ENCODE assay signal across 22 cellular contexts in the genomic region with DNA sequence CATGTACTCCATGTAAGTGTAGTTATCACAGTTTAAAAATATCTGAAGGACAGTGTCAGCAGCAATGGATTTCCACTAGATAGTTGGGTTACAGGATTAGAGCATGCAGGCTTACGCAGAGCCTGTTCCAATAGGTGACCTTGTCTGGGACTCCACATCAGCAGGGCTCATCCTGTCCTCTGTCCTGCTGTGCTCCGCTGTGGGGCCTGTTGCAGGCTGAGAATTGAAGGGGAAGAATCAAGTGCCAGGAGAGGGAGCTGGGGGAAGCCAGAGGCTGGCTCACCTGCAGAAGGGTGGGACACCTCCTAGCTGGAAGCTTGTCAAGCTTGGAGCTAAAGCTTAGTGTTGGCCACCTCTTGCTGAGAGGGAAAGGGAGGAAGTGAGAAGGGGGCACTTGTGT.
A peak's percentile ranks its signal among the peaks of the same experiment; 100 is the strongest.
DNase-seq lines count a peak whose midpoint lies in the region; ATAC-seq and TF ChIP-seq lines count a peak whose summit lies in the region.
"Had no signal": no experiment of that assay in that cellular context is flagged by ENCODE, and none has a peak within 500 bp of the region (broad histone marks: within the 10 kb centered on the region; RNA-seq: fewer than 3 reads in every experiment).

No MANE protein-coding gene starts in this region.

- intact Hi-C loops in natural killer cell (cut with micrococcal nuclease): loop anchor here (5.0 kb wide), 1 partner anchor 56 kb away; no protein-coding TSS in a partner anchor
- intact Hi-C loops in MCF 10A (cut with micrococcal nuclease): no loop called here

- peaks cover 77 to 82% of the 10 kb centered on the region in 2 donors for H3K4me1 Mint-ChIP-seq in natural killer cell
- H3K4me1 Mint-ChIP-seq in natural killer cell treated with Interleukin-12 subunit alpha and Interleukin-12 subunit beta and Interleukin-15 and Interleukin-18, amount 100 ng/mL, for 72 hours (ENCODE audit: low read depth in 2 of 2): peaks cover 55 to 66% of the 10 kb centered on the region in 2 donors
- peaks cover 18% of the 10 kb centered on the region for H3K4me1 Mint-ChIP-seq in chondrocyte (ENCODE audit: low read depth)
- peaks cover 15% of the 10 kb centered on the region for H3K4me1 Mint-ChIP-seq in neural progenitor cell
- peaks cover 25% of the 10 kb centered on the region for H3K4me1 Mint-ChIP-seq in MCF 10A (ENCODE audit: insufficient read depth, unreplicated experiment)
- H3K4me1 Mint-ChIP-seq: nephron had no signal

- H3K27me3 Mint-ChIP-seq in natural killer cell (ENCODE audit: low read depth in 2 of 2): no peaks in the 10 kb centered on the region
- H3K27me3 Mint-ChIP-seq in natural killer cell treated with Interleukin-12 subunit alpha and Interleukin-12 subunit beta and Interleukin-15 and Interleukin-18, amount 100 ng/mL, for 72 hours: no peaks in the 10 kb centered on the region
- no peaks in the 10 kb centered on the region for H3K27me3 Mint-ChIP-seq in chondrocyte (ENCODE audit: low read depth)
- H3K27me3 Mint-ChIP-seq in neural progenitor cell (ENCODE audit: insufficient read depth, low read depth): peaks cover 2% of the 10 kb centered on the region
- H3K27me3 Mint-ChIP-seq in MCF 10A (ENCODE audit: insufficient read depth, unreplicated experiment): no peaks in the 10 kb centered on the region
- H3K27me3 Mint-ChIP-seq: activated naive CD4-positive, alpha-beta T cell treated with anti-CD3 and anti-CD28 coated beads, Interleukin-2, amount 10 ng/mL, durations not matched to agents 7 days and 5 days; T-helper 17 cell had no signal

- no peaks in the 10 kb centered on the region for H3K9me3 ChIP-seq in neural progenitor cell (ENCODE audit: low read depth)
- H3K9me3 ChIP-seq: BLaER1 had no signal

- H3K79me2 ChIP-seq in neural progenitor cell (ENCODE audit: low read depth): no peaks in the 10 kb centered on the region
- H3K79me2 ChIP-seq: parathyroid adenoma had no signal

- POLR2A ChIA-PET in MCF 10A (lab: Yijun Ruan, JAX): no interaction called here

- H3K36me3 Mint-ChIP-seq in natural killer cell (peaks cover 2% of the 10 kb centered on the region), chondrocyte (ENCODE audit: low read depth) (peaks cover 1% of the 10 kb centered on the region), neural progenitor cell (no peaks in the 10 kb centered on the region), MCF 10A (ENCODE audit: insufficient read depth, unreplicated experiment) (no peaks in the 10 kb centered on the region)
- H3K36me3 Mint-ChIP-seq in natural killer cell treated with Interleukin-12 subunit alpha and Interleukin-12 subunit beta and Interleukin-15 and Interleukin-18, amount 100 ng/mL, for 72 hours: peaks cover under 1% of the 10 kb centered on the region

- DNase-seq in natural killer cell (no peak), chondrocyte (ENCODE audit: low spot score) (peak; percentile 39), neural progenitor cell (ENCODE audit: low spot score) (no peak), coronary artery (ENCODE audit: low spot score) (no peak), DMS 273 (lab: John Stamatoyannopoulos, UW; ENCODE audit: unreplicated experiment) (no peak), MCF 10A (ENCODE audit: unreplicated experiment) (no peak), NAMALWA (ENCODE audit: low spot score) (no peak)
- no peak for DNase-seq in natural killer cell treated with Interleukin-12 subunit alpha and Interleukin-12 subunit beta and Interleukin-15 and Interleukin-18, amount 100 ng/mL, for 72 hours (ENCODE audit: low spot score)
- DNase-seq: activated CD4-positive, alpha-beta T cell treated with anti-CD3 and anti-CD28 coated beads for 4 hours; activated naive CD4-positive, alpha-beta T cell treated with anti-CD3 and anti-CD28 coated beads, Interleukin-2, amount 10 ng/mL, durations not matched to agents 7 days and 5 days; activated T-cell treated with anti-CD3 and anti-CD28 coated beads, Interleukin-2, amount 50 U/mL, for 72 hours; DND-41; heart left ventricle; midbrain; NCI-H1694; NCI-H524; T-helper 17 cell had no signal

- H3K27ac Mint-ChIP-seq in natural killer cell: peak overlapping the region; percentile 10 to 71
- no peak overlapping the region for H3K27ac Mint-ChIP-seq in natural killer cell treated with Interleukin-12 subunit alpha and Interleukin-12 subunit beta and Interleukin-15 and Interleukin-18, amount 100 ng/mL, for 72 hours
- H3K27ac Mint-ChIP-seq in chondrocyte (ENCODE audit: unreplicated experiment): no peak overlapping the region
- no peak overlapping the region for H3K27ac Mint-ChIP-seq in neural progenitor cell
- H3K27ac Mint-ChIP-seq in MCF 10A (ENCODE audit: low read depth, unreplicated experiment): no peak overlapping the region
- H3K27ac Mint-ChIP-seq: activated naive CD4-positive, alpha-beta T cell treated with anti-CD3 and anti-CD28 coated beads, Interleukin-2, amount 10 ng/mL, durations not matched to agents 7 days and 5 days; activated T-cell treated with anti-CD3 and anti-CD28 coated beads, Interleukin-2, amount 50 U/mL, for 72 hours; nephron; T-helper 17 cell had no signal

- no TSS peak for BruUV-seq in MCF 10A (replicated peaks; lab: Mats Ljungman, UMichigan)

- no peaks in the 10 kb centered on the region for H3K27me3 ChIP-seq in neural progenitor cell
- H3K27me3 ChIP-seq: BLaER1, heart left ventricle had no signal

- H2AFZ ChIP-seq in neural progenitor cell (replicated peaks): no peak overlapping the region
- H2AFZ ChIP-seq: parathyroid adenoma had no signal

- no peak overlapping the region for H3K4me3 ChIP-seq in neural progenitor cell
- H3K4me3 ChIP-seq in coronary artery: no peak overlapping the region
- H3K4me3 ChIP-seq: BLaER1, heart left ventricle, SK-N-MC had no signal

- H3K27ac ChIP-seq in neural progenitor cell (peak overlapping the region; percentile 4), coronary artery (peak overlapping the region in 1 of 2 donors; percentile 6)
- H3K27ac ChIP-seq: BLaER1, epithelial cell of prostate, parathyroid adenoma, SK-N-MC had no signal

- H3K4me3 Mint-ChIP-seq in natural killer cell (peak overlapping the region; percentile 6), chondrocyte (ENCODE audit: unreplicated experiment) (no peak overlapping the region), neural progenitor cell (no peak overlapping the region), MCF 10A (ENCODE audit: unreplicated experiment) (no peak overlapping the region)
- no peak overlapping the region for H3K4me3 Mint-ChIP-seq in natural killer cell treated with Interleukin-12 subunit alpha and Interleukin-12 subunit beta and Interleukin-15 and Interleukin-18, amount 100 ng/mL, for 72 hours
- H3K4me3 Mint-ChIP-seq: activated naive CD4-positive, alpha-beta T cell treated with anti-CD3 and anti-CD28 coated beads, Interleukin-2, amount 10 ng/mL, durations not matched to agents 7 days and 5 days; activated T-cell treated with anti-CD3 and anti-CD28 coated beads, Interleukin-2, amount 50 U/mL, for 72 hours; nephron; T-helper 17 cell had no signal

- H3K4me2 ChIP-seq in neural progenitor cell: peak overlapping the region; percentile 36
- H3K4me2 ChIP-seq: BLaER1 had no signal

- CTCF ChIA-PET in MCF 10A (lab: Yijun Ruan, JAX): interaction anchor here (0.6 to 1.7 kb wide), 5 partner anchors 42 to 232 kb away, joined by 3 to 5 read pairs (median 3); no protein-coding TSS in a partner anchor

- no peak for ATAC-seq in natural killer cell
- no peak for ATAC-seq in natural killer cell treated with Interleukin-12 subunit alpha and Interleukin-12 subunit beta and Interleukin-15 and Interleukin-18, amount 100 ng/mL, for 72 hours
- ATAC-seq: activated T-cell treated with anti-CD3 and anti-CD28 coated beads, Interleukin-2, amount 50 U/mL, for 72 hours; T-helper 17 cell had no signal

- H4K20me1 ChIP-seq in neural progenitor cell (ENCODE audit: low read depth): no peaks in the 10 kb centered on the region
- H4K20me1 ChIP-seq: BLaER1 had no signal

- no peaks in the 10 kb centered on the region for H3K36me3 ChIP-seq in neural progenitor cell
- H3K36me3 ChIP-seq: BLaER1, heart left ventricle had no signal

- H3F3A ChIP-seq in neural progenitor cell (ENCODE audit: low read depth): peaks cover 14% of the 10 kb centered on the region

- no peak for TF ChIP-seq CTCF in natural killer cell (IDR thresholded peaks at IDR 0.05)
- TF ChIP-seq CTCF in chondrocyte (IDR thresholded peaks at IDR 0.05): no peak
- TF ChIP-seq CTCF in neural progenitor cell (IDR thresholded peaks at IDR 0.05): no peak
- no peak for TF ChIP-seq CTCF in coronary artery (IDR thresholded peaks at IDR 0.05)
- no peak for TF ChIP-seq CTCF in MCF 10A (IDR thresholded peaks at IDR 0.05; ENCODE audit: unreplicated experiment)

- H3K9ac ChIP-seq in neural progenitor cell: no peak overlapping the region
- H3K9ac ChIP-seq: BLaER1, parathyroid adenoma had no signal

- no peaks in the 10 kb centered on the region for H3K9me3 Mint-ChIP-seq in natural killer cell
- no peaks in the 10 kb centered on the region for H3K9me3 Mint-ChIP-seq in natural killer cell treated with Interleukin-12 subunit alpha and Interleukin-12 subunit beta and Interleukin-15 and Interleukin-18, amount 100 ng/mL, for 72 hours
- H3K9me3 Mint-ChIP-seq in chondrocyte (ENCODE audit: low read depth): no peaks in the 10 kb centered on the region
- H3K9me3 Mint-ChIP-seq in neural progenitor cell: peaks cover 4% of the 10 kb centered on the region
- no peaks in the 10 kb centered on the region for H3K9me3 Mint-ChIP-seq in MCF 10A (ENCODE audit: unreplicated experiment)
- H3K9me3 Mint-ChIP-seq: nephron had no signal

- H3K4me1 ChIP-seq in neural progenitor cell: peaks cover 23% of the 10 kb centered on the region
- H3K4me1 ChIP-seq: parathyroid adenoma had no signal

Comparison
In these comparisons a context has a peak if more than half of its experiments do, and no peak if none do; other contexts are left out.
1. H3K27ac Mint-ChIP-seq: peak in natural killer cell (2 of 2); none in natural killer cell treated with Interleukin-12 subunit alpha and Interleukin-12 subunit beta and Interleukin-15 and Interleukin-18, amount 100 ng/mL, for 72 hours (0 of 2), chondrocyte (single experiment), neural progenitor cell (single experiment) and MCF 10A (single experiment).